19 cellular contexts compared by ENCODE assay signal in genomic region chr4:144862221-144862620, GRCh38.
DNase-seq lines count a peak whose midpoint lies in the region; ATAC-seq, FAIRE-seq and TF ChIP-seq lines count a peak whose summit lies in the region.
"Had no signal": no experiment of that assay in that cellular context is flagged by ENCODE, and none has a peak within 500 bp of the region (broad histone marks: within the 10 kb centered on the region; RNA-seq: fewer than 3 reads in every experiment).

No MANE protein-coding gene starts in this region.

- H3K9me3 Mint-ChIP-seq in GM23338: peaks cover 28% of the 10 kb centered on the region

- H3K4me2 ChIP-seq in A549 (no peak overlapping the region), GM23338 (no peak overlapping the region), PC-9 (no peak overlapping the region)

- WGBS in A549 (ENCODE audit: missing lambda C conversion rate): 34% methylated on average over 2 of the region's 2 CpGs

- peaks cover 12% of the 10 kb centered on the region; the same call in 1 of the 2 replicates for H3K36me3 ChIP-seq in GM23338 (ENCODE audit: insufficient read depth)
- H3K36me3 ChIP-seq in PC-9 (ENCODE audit: low read depth): no peaks in the 10 kb centered on the region
- H3K36me3 ChIP-seq: BE2C had no signal

- intact Hi-C loops in PC-9 (cut with micrococcal nuclease; ENCODE audit: unreplicated experiment): no loop called here

- H3K27ac ChIP-seq in A549: no peak overlapping the region
- no peak overlapping the region for H3K27ac ChIP-seq in GM23338 (ENCODE audit: low read depth)
- no peak overlapping the region for H3K27ac ChIP-seq in PC-9
- H3K27ac ChIP-seq: C4-2B had no signal

- no peaks in the 10 kb centered on the region; the same call in 2 of the 3 replicates for H3K4me1 Mint-ChIP-seq in GM23338
- H3K4me1 Mint-ChIP-seq: H9 had no signal

- no peak overlapping the region for H3K27ac Mint-ChIP-seq in GM23338
- H3K27ac Mint-ChIP-seq: CD4-positive, alpha-beta T cell had no signal

- no peak for TF ChIP-seq EP300 in A549 (IDR thresholded peaks at IDR 0.05)

- H2AFZ ChIP-seq in GM23338: peak overlapping the region; percentile 56; the same call in 1 of the 2 replicates
- 0 out of 2 replicates have a peak overlapping the region, but pooled peaks have one; percentile 43 for H2AFZ ChIP-seq in PC-9

- CTCF ChIA-PET in A549 (lab: Yijun Ruan, JAX): no interaction called here
- CTCF ChIA-PET in PC-9 (lab: Charles Lee): no interaction called here

- H3K27me3 Mint-ChIP-seq in GM23338 (ENCODE audit: insufficient read depth, low read depth, poor library complexity): no peaks in the 10 kb centered on the region
- H3K27me3 Mint-ChIP-seq: CD4-positive, alpha-beta T cell had no signal

- no peaks in the 10 kb centered on the region for H4K20me1 ChIP-seq in GM23338 (replicated peaks; ENCODE audit: insufficient read depth)
- H4K20me1 ChIP-seq in PC-9 (ENCODE audit: insufficient read depth): no peaks in the 10 kb centered on the region

- no peaks in the 10 kb centered on the region; the same call in 1 of the 2 replicates for H3K9me2 ChIP-seq in GM23338 (ENCODE audit: insufficient read depth)
- H3K9me2 ChIP-seq in PC-9 (ENCODE audit: insufficient read depth): no peaks in the 10 kb centered on the region

- no peak for ATAC-seq in A549
- no peak for ATAC-seq in GM23338

- in situ Hi-C loops in GM13976 (cut with MboI; ENCODE audit: low sequenced_read_pairs, unreplicated experiment): no loop called here

- H3K27me3 ChIP-seq in GM23338 (ENCODE audit: insufficient read depth): no peaks in the 10 kb centered on the region
- H3K27me3 ChIP-seq in PC-9 (ENCODE audit: insufficient read depth, low read depth): no peaks in the 10 kb centered on the region
- H3K27me3 ChIP-seq: BE2C had no signal

- no peak for TF ChIP-seq RAD21 in A549 (conservative IDR thresholded peaks at IDR 0.05 in 1 of 2, IDR thresholded peaks at IDR 0.05 in 1 of 2)

- no peak for FAIRE-seq in A549 (lab: Jason Lieb, UNC)
- FAIRE-seq: G401.6, GM12891, GM18507 had no signal

- BruUV-seq in PC-9 (replicated peaks; lab: Mats Ljungman, UMichigan): no TSS peak

- DNase-seq in A549 (ENCODE audit: low read depth in 1 of 2, low spot score in 1 of 2) (no peak), GM23338 (ENCODE audit: low spot score) (no peak), PC-9 (no peak), iris pigment epithelial cell (ENCODE audit: low read depth) (peak; percentile 9), C1 segment of cervical spinal cord (lab: John Stamatoyannopoulos, UW) (no peak), kidney tubule cell (ENCODE audit: low spot score) (no peak), GM13976 (ENCODE audit: low spot score) (no peak)
- DNase-seq: ACHN; BE2C; Calu3; CD4-positive, alpha-beta T cell; GOT3; H9; Kasumi-1; KBM-7 had no signal

- H3K36me3 Mint-ChIP-seq in GM23338 (ENCODE audit: low read depth): peaks cover 16% of the 10 kb centered on the region; the same call in 2 of the 3 replicates

- H3K4me3 Mint-ChIP-seq in GM23338: no peak overlapping the region
- H3K4me3 Mint-ChIP-seq: CD4-positive, alpha-beta T cell; H9 had no signal

- no peak for TF ChIP-seq CTCF in A549 (IDR thresholded peaks at IDR 0.05)
- no peak for TF ChIP-seq CTCF in GM23338 (conservative IDR thresholded peaks at IDR 0.05; ENCODE audit: low read depth in 2 of 2)
- TF ChIP-seq CTCF in PC-9 (conservative IDR thresholded peaks at IDR 0.05): no peak
- TF ChIP-seq CTCF in GM13976 (IDR thresholded peaks at IDR 0.05; ENCODE audit: borderline replicate concordance, control extremely low read depth, extremely low read depth, insufficient read depth, missing control alignments): no peak

- no peaks in the 10 kb centered on the region for H3K4me1 ChIP-seq in A549
- H3K4me1 ChIP-seq in GM23338 (ENCODE audit: insufficient read depth): no peaks in the 10 kb centered on the region
- H3K4me1 ChIP-seq in PC-9 (replicated peaks; ENCODE audit: insufficient read depth): no peaks in the 10 kb centered on the region
- H3K4me1 ChIP-seq: BE2C had no signal

- TF ChIP-seq POLR2A in A549 (IDR thresholded peaks at IDR 0.05; ENCODE audit: low read length): no peak

- POLR2A ChIA-PET in A549 (lab: Yijun Ruan, JAX): no interaction called here
- POLR2A ChIA-PET in PC-9 (lab: Charles Lee; ENCODE audit: unreplicated experiment): no interaction called here

- H3F3A ChIP-seq in GM23338 (replicated peaks; ENCODE audit: low read depth) (no peaks in the 10 kb centered on the region), PC-9 (ENCODE audit: insufficient read depth, low read depth) (no peaks in the 10 kb centered on the region)

- H3K9me3 ChIP-seq in A549 (no peaks in the 10 kb centered on the region), PC-9 (ENCODE audit: insufficient read depth, low read depth) (no peaks in the 10 kb centered on the region)
- H3K9me3 ChIP-seq: BE2C had no signal

- H3K4me3 ChIP-seq in A549 (no peak overlapping the region), GM23338 (no peak overlapping the region), PC-9 (no peak overlapping the region)

- no peaks in the 10 kb centered on the region for H3K79me2 ChIP-seq in GM23338 (replicated peaks; ENCODE audit: insufficient read depth)
- no peaks in the 10 kb centered on the region for H3K79me2 ChIP-seq in PC-9 (ENCODE audit: low read depth)

TF ChIP-seq in A549, 52 proteins besides CTCF, POLR2A, EP300 and RAD21:
- TF ChIP-seq NFE2L2 (conservative IDR thresholded peaks at IDR 0.05; ENCODE audit: low read length) (peak; percentile 87), HES2 (IDR thresholded peaks at IDR 0.05) (no peak), TFCP2L1 (CRISPR knock-in tag; IDR thresholded peaks at IDR 0.05) (no peak), JUN (IDR thresholded peaks at IDR 0.05) (no peak), HOXB13 (CRISPR knock-in tag; IDR thresholded peaks at IDR 0.05; ENCODE audit: low read depth) (no peak), BHLHE40 (IDR thresholded peaks at IDR 0.05; ENCODE audit: low read depth, low read length) (no peak), MAFK (IDR thresholded peaks at IDR 0.05; ENCODE audit: partially characterized antibody) (peak; percentile 78)

TF ChIP-seq in GM23338, 12 proteins besides CTCF, POLR2A, EP300 and RAD21:
- TF ChIP-seq ZNF331 (CRISPR knock-in tag; IDR thresholded peaks at IDR 0.05; ENCODE audit: low read depth): no peak
- TF ChIP-seq STAT1 (IDR thresholded peaks at IDR 0.05; ENCODE audit: unreplicated experiment): no peak
- TF ChIP-seq EZH2phosphoT487 (IDR thresholded peaks at IDR 0.05; ENCODE audit: unreplicated experiment): no peak
- TF ChIP-seq EZH2 (IDR thresholded peaks at IDR 0.05; ENCODE audit: low read depth, unreplicated experiment): no peak
- no peak for TF ChIP-seq ZNF114 (CRISPR knock-in tag; IDR thresholded peaks at IDR 0.05)
- TF ChIP-seq NANOG (IDR thresholded peaks at IDR 0.05; ENCODE audit: borderline replicate concordance): no peak
- TF ChIP-seq REST (IDR thresholded peaks at IDR 0.05; ENCODE audit: unreplicated experiment): no peak
